In the genomic region with DNA sequence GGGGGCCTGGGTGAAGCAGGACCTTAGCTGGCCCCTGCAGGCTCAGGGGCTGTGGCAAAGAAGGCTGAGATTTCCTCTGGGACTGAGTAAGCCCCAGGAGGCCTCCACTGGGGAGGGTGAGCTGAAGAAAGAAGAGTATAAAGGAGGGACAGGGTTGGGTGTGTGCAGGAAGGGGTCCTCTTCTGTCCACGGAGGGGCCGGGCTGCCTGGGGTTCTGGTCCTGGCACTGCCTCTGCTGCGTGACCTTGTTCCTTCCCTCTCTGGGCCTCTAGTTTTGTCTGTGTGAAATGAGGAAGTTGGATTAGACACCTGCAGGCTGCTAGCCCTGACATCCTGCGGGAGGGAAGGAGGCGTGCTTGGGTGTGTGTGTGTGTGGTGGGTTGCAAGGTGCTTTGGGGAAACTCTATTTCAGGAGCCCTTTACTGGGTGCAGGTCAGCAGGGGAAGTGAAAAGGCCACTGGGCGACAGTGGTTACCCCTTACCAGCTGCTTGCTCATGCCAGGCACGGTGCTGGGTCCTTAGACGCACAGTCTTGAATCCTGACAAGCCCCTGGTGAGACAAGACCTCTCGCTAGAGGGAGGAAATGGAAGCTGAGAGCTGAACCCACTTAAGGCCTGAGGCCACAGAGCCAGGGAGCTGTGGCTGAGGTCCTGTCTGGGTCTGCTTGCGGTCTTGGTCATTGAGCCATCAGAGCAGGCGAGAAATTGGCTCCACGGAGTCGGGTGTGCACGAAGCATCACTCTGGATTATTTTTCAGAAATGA, we compare ENCODE assay signal across 1 cellular context.
TF ChIP-seq lines count a peak whose summit lies in the region.

No MANE protein-coding gene starts in this region.

TF ChIP-seq in SK-N-SH, 30 proteins besides CTCF, POLR2A, EP300 and RAD21 (continued from another document):
- no peak for TF ChIP-seq TAF1 (IDR thresholded peaks at IDR 0.05; ENCODE audit: borderline replicate concordance, low read depth, low read length)
- TF ChIP-seq, protein P1, sequence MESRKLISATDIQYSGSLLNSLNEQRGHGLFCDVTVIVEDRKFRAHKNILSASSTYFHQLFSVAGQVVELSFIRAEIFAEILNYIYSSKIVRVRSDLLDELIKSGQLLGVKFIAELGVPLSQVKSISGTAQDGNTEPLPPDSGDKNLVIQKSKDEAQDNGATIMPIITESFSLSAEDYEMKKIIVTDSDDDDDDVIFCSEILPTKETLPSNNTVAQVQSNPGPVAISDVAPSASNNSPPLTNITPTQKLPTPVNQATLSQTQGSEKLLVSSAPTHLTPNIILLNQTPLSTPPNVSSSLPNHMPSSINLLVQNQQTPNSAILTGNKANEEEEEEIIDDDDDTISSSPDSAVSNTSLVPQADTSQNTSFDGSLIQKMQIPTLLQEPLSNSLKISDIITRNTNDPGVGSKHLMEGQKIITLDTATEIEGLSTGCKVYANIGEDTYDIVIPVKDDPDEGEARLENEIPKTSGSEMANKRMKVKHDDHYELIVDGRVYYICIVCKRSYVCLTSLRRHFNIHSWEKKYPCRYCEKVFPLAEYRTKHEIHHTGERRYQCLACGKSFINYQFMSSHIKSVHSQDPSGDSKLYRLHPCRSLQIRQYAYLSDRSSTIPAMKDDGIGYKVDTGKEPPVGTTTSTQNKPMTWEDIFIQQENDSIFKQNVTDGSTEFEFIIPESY (IDR thresholded peaks at IDR 0.05; ENCODE audit: borderline replicate concordance, low read depth): no peak
- no peak for TF ChIP-seq RFX5 (IDR thresholded peaks at IDR 0.05; ENCODE audit: low read length)
- no peak for TF ChIP-seq TCF12 (IDR thresholded peaks at IDR 0.05)
- no peak for TF ChIP-seq SMC3 (IDR thresholded peaks at IDR 0.05; ENCODE audit: low read depth, low read length)
- no peak for TF ChIP-seq POLR2AphosphoS5 (IDR thresholded peaks at IDR 0.05; ENCODE audit: low read depth, low read length)
- TF ChIP-seq, protein P2, sequence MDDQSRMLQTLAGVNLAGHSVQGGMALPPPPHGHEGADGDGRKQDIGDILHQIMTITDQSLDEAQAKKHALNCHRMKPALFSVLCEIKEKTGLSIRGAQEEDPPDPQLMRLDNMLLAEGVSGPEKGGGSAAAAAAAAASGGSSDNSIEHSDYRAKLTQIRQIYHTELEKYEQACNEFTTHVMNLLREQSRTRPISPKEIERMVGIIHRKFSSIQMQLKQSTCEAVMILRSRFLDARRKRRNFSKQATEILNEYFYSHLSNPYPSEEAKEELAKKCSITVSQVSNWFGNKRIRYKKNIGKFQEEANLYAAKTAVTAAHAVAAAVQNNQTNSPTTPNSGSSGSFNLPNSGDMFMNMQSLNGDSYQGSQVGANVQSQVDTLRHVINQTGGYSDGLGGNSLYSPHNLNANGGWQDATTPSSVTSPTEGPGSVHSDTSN (IDR thresholded peaks at IDR 0.05): no peak
- no peak for TF ChIP-seq NRF1 (IDR thresholded peaks at IDR 0.05; ENCODE audit: low read depth, low read length)
- no peak for TF ChIP-seq RCOR1 (IDR thresholded peaks at IDR 0.05; ENCODE audit: low read length)
- no peak for TF ChIP-seq GABPA (IDR thresholded peaks at IDR 0.05; ENCODE audit: low read depth)
- no peak for TF ChIP-seq ELF1 (IDR thresholded peaks at IDR 0.05)
- no peak for TF ChIP-seq FOXM1 (IDR thresholded peaks at IDR 0.05; ENCODE audit: low read depth)
TF ChIP-seq in SK-N-SH: peak in this region for 0.
